34 cellular contexts compared by ENCODE assay signal in the genomic region with DNA sequence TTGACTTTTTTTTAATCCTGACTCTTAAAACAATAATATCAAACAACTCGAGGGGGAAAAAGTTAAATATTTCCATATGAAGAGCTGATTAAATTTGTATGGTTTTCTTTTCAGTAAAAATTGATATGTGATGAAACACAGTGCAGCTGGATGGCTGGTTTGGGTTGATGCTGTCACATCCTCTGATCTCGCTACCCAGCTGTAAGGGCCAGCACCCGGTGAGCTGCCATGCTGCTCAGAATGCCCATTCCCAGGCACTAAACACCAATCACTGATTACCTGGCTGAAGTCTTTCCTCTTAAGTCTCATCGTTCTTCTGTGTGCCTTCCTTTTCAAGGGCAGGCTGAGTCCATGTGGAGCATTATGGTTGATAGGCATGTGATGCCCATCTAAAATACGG.
"Had no signal": no experiment of that assay in that cellular context is flagged by ENCODE, and none has a peak within 500 bp of the region (broad histone marks: within the 10 kb centered on the region; RNA-seq: fewer than 3 reads in every experiment).

No MANE protein-coding gene starts in this region.

- H3K27ac ChIP-seq: cardiac muscle cell, colonic mucosa, Peyer's patch, SJSA1, WERI-Rb-1 had no signal

- H3K9me3 ChIP-seq: colonic mucosa, Peyer's patch, SJSA1 had no signal

- H3K27me3 ChIP-seq: cardiac muscle cell, colonic mucosa, Peyer's patch, SJSA1 had no signal

- H3K4me1 ChIP-seq: colonic mucosa, Peyer's patch had no signal

- ATAC-seq: activated CD8-positive, alpha-beta memory T cell treated with anti-CD3 and anti-CD28 coated beads, Interleukin-2, amount 10 ng/mL, durations not matched to agents 7 days and 5 days; activated naive CD8-positive, alpha-beta T cell treated with anti-CD3 and anti-CD28 coated beads, Interleukin-2, amount 50 U/mL, for 24 hours; PC-3 had no signal

- DNase-seq: activated CD4-positive, alpha-beta memory T cell treated with anti-CD3 and anti-CD28 coated beads, Interleukin-2, amount 10 ng/mL, durations not matched to agents 7 days and 5 days; activated CD4-positive, alpha-beta T cell treated with anti-CD3 and anti-CD28 coated beads for 1 hour; activated CD4-positive, alpha-beta T cell treated with anti-CD3 and anti-CD28 coated beads for 48 hours; activated CD4-positive, CD25-positive, alpha-beta regulatory T cell; activated CD8-positive, alpha-beta memory T cell treated with anti-CD3 and anti-CD28 coated beads for 24 hours; activated CD8-positive, alpha-beta memory T cell treated with anti-CD3 and anti-CD28 coated beads, Interleukin-2, amount 10 ng/mL, durations not matched to agents 7 days and 5 days; activated CD8-positive, alpha-beta memory T cell treated with anti-CD3 and anti-CD28 coated beads, Interleukin-2, amount 50 U/mL, for 48 hours; activated effector memory CD4-positive, alpha-beta T cell treated with Interleukin-2 at 50 U/mL for 16 hours; activated naive CD4-positive, alpha-beta T cell treated with anti-CD3 and anti-CD28 coated beads, Interleukin-2, amount 10 ng/mL, durations not matched to agents 7 days and 5 days; activated naive CD8-positive, alpha-beta T cell treated with anti-CD3 and anti-CD28 coated beads, Interleukin-2, amount 50 U/mL, for 24 hours; activated T-cell treated with anti-CD3 and anti-CD28 coated beads, Interleukin-2, amount 50 U/mL, for 48 hours; amniotic stem cell; aorta; colonic mucosa; MM.1S; NCI-H1105; NCI-H1417 treated with DMSO at 0.1 percent for 48 hours; NCI-H187 treated with DMSO at 0.1 percent for 48 hours; NCI-H2081; NCI-H226; NCI-H446 treated with DMSO at 0.1 percent for 48 hours; NCI-H524; NCI-H69; NK-92 treated with Interleukin-12 subunit alpha and Interleukin-12 subunit beta, amount 100 ng/mL, for 24 hours; PC-3; Peyer's patch; RPMI8226; SHP77 treated with DMSO at 0.1 percent for 48 hours; SW 1271; T-helper 1 cell; T-helper 9 cell; WERI-Rb-1 had no signal

- H3K36me3 ChIP-seq: cardiac muscle cell, colonic mucosa, Peyer's patch, SJSA1, WERI-Rb-1 had no signal

- H3K4me3 ChIP-seq: cardiac muscle cell, colonic mucosa, Peyer's patch, SJSA1 had no signal
